In the genomic region with DNA sequence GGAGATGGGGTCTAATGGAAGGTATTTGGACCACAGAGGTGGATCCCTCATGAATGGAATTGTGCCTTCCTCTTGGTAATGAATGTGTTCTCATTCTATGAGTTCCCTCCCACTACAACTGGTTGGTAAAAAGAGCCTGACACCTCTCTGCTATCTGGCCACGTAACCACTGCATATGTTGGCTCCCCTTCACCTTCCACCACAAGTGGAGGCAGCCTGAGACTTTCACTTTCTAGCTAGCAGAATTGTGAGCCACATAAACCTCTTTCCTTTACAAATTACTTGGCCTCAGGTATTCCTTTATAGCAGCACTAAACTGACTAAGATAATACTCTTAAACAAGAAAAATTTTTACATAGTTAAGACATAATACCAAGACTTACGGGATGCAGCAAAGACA, we compare ENCODE assay signal across 1 cellular context.
TF ChIP-seq lines count a peak whose summit lies in the region.

No MANE protein-coding gene starts in this region.

TF ChIP-seq in GM12878, 131 proteins besides CTCF, POLR2A, EP300 and RAD21 (continued from another document and continues in another):
- TF ChIP-seq, protein P1, sequence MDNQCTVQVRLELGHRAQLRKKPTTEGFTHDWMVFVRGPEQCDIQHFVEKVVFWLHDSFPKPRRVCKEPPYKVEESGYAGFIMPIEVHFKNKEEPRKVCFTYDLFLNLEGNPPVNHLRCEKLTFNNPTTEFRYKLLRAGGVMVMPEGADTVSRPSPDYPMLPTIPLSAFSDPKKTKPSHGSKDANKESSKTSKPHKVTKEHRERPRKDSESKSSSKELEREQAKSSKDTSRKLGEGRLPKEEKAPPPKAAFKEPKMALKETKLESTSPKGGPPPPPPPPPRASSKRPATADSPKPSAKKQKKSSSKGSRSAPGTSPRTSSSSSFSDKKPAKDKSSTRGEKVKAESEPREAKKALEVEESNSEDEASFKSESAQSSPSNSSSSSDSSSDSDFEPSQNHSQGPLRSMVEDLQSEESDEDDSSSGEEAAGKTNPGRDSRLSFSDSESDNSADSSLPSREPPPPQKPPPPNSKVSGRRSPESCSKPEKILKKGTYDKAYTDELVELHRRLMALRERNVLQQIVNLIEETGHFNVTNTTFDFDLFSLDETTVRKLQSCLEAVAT (IDR thresholded peaks at IDR 0.05) = peak; percentile 73
- TF ChIP-seq, protein P2, sequence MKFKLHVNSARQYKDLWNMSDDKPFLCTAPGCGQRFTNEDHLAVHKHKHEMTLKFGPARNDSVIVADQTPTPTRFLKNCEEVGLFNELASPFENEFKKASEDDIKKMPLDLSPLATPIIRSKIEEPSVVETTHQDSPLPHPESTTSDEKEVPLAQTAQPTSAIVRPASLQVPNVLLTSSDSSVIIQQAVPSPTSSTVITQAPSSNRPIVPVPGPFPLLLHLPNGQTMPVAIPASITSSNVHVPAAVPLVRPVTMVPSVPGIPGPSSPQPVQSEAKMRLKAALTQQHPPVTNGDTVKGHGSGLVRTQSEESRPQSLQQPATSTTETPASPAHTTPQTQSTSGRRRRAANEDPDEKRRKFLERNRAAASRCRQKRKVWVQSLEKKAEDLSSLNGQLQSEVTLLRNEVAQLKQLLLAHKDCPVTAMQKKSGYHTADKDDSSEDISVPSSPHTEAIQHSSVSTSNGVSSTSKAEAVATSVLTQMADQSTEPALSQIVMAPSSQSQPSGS (IDR thresholded peaks at IDR 0.05; ENCODE audit: low read length) = peak; percentile 10; the same call in 1 of the 2 replicates
- TF ChIP-seq SPI1 (IDR thresholded peaks at IDR 0.05; ENCODE audit: borderline replicate concordance, insufficient read depth, low read depth, low read length) (no peak), CEBPB (IDR thresholded peaks at IDR 0.05; ENCODE audit: borderline replicate concordance in 1 of 2, low read depth in 2 of 2, low read length in 2 of 2) (no peak), CBX3 (IDR thresholded peaks at IDR 0.05; ENCODE audit: borderline replicate concordance, low read depth) (no peak), IRF4 (IDR thresholded peaks at IDR 0.05; ENCODE audit: low read depth, low read length) (no peak), TCF12 (IDR thresholded peaks at IDR 0.05; ENCODE audit: low read depth, low read length) (no peak), NFYA (IDR thresholded peaks at IDR 0.05; ENCODE audit: borderline replicate concordance, low read depth, low read length) (no peak), CHD1 (IDR thresholded peaks at IDR 0.05; ENCODE audit: low read depth, low read length) (no peak), NR2F1 (conservative IDR thresholded peaks at IDR 0.05) (peak; percentile 61), ZZZ3 (IDR thresholded peaks at IDR 0.05; ENCODE audit: control insufficient read depth, insufficient read length, low read depth) (no peak), CBFB (IDR thresholded peaks at IDR 0.05; ENCODE audit: low read depth) (no peak), TBL1XR1 (IDR thresholded peaks at IDR 0.05; ENCODE audit: low read depth, low read length) (no peak), EED (IDR thresholded peaks at IDR 0.05; ENCODE audit: low read depth) (0 out of 2 replicates have a peak, but pooled peaks have one; percentile 21), POU2F2 (IDR thresholded peaks at IDR 0.05; ENCODE audit: borderline replicate concordance, low read depth, low read length) (peak; percentile 74; the same call in 1 of the 3 replicates), RUNX3 (IDR thresholded peaks at IDR 0.05; ENCODE audit: low read length) (peak; percentile 89), EZH2 (IDR thresholded peaks at IDR 0.05; ENCODE audit: borderline replicate concordance, control insufficient read depth, low read depth, low read length) (no peak), NBN (IDR thresholded peaks at IDR 0.05) (0 out of 2 replicates have a peak, but pooled peaks have one; percentile 63), RB1 (IDR thresholded peaks at IDR 0.05; ENCODE audit: borderline replicate concordance) (no peak), MXI1 (IDR thresholded peaks at IDR 0.05; ENCODE audit: low read depth, low read length) (no peak), BRCA1 (IDR thresholded peaks at IDR 0.05; ENCODE audit: low read depth, low read length) (no peak), MYB (IDR thresholded peaks at IDR 0.05; ENCODE audit: borderline replicate concordance, low read depth, low read length) (no peak), SUPT20H (IDR thresholded peaks at IDR 0.05; ENCODE audit: borderline replicate concordance, control insufficient read depth, low read depth, low read length) (no peak)
- TF ChIP-seq, protein P3, sequence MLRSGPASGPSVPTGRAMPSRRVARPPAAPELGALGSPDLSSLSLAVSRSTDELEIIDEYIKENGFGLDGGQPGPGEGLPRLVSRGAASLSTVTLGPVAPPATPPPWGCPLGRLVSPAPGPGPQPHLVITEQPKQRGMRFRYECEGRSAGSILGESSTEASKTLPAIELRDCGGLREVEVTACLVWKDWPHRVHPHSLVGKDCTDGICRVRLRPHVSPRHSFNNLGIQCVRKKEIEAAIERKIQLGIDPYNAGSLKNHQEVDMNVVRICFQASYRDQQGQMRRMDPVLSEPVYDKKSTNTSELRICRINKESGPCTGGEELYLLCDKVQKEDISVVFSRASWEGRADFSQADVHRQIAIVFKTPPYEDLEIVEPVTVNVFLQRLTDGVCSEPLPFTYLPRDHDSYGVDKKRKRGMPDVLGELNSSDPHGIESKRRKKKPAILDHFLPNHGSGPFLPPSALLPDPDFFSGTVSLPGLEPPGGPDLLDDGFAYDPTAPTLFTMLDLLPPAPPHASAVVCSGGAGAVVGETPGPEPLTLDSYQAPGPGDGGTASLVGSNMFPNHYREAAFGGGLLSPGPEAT (IDR thresholded peaks at IDR 0.05; ENCODE audit: low read depth) = peak; percentile 53
- TF ChIP-seq, protein P4, sequence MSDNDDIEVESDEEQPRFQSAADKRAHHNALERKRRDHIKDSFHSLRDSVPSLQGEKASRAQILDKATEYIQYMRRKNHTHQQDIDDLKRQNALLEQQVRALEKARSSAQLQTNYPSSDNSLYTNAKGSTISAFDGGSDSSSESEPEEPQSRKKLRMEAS (IDR thresholded peaks at IDR 0.05; ENCODE audit: low read depth, low read length) = no peak
- TF ChIP-seq, protein P5, sequence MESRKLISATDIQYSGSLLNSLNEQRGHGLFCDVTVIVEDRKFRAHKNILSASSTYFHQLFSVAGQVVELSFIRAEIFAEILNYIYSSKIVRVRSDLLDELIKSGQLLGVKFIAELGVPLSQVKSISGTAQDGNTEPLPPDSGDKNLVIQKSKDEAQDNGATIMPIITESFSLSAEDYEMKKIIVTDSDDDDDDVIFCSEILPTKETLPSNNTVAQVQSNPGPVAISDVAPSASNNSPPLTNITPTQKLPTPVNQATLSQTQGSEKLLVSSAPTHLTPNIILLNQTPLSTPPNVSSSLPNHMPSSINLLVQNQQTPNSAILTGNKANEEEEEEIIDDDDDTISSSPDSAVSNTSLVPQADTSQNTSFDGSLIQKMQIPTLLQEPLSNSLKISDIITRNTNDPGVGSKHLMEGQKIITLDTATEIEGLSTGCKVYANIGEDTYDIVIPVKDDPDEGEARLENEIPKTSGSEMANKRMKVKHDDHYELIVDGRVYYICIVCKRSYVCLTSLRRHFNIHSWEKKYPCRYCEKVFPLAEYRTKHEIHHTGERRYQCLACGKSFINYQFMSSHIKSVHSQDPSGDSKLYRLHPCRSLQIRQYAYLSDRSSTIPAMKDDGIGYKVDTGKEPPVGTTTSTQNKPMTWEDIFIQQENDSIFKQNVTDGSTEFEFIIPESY (IDR thresholded peaks at IDR 0.05) = no peak
- TF ChIP-seq, protein P6, sequence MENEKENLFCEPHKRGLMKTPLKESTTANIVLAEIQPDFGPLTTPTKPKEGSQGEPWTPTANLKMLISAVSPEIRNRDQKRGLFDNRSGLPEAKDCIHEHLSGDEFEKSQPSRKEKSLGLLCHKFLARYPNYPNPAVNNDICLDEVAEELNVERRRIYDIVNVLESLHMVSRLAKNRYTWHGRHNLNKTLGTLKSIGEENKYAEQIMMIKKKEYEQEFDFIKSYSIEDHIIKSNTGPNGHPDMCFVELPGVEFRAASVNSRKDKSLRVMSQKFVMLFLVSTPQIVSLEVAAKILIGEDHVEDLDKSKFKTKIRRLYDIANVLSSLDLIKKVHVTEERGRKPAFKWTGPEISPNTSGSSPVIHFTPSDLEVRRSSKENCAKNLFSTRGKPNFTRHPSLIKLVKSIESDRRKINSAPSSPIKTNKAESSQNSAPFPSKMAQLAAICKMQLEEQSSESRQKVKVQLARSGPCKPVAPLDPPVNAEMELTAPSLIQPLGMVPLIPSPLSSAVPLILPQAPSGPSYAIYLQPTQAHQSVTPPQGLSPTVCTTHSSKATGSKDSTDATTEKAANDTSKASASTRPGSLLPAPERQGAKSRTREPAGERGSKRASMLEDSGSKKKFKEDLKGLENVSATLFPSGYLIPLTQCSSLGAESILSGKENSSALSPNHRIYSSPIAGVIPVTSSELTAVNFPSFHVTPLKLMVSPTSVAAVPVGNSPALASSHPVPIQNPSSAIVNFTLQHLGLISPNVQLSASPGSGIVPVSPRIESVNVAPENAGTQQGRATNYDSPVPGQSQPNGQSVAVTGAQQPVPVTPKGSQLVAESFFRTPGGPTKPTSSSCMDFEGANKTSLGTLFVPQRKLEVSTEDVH (IDR thresholded peaks at IDR 0.05; ENCODE audit: low read depth, partially characterized antibody) = no peak
- TF ChIP-seq, protein P7, sequence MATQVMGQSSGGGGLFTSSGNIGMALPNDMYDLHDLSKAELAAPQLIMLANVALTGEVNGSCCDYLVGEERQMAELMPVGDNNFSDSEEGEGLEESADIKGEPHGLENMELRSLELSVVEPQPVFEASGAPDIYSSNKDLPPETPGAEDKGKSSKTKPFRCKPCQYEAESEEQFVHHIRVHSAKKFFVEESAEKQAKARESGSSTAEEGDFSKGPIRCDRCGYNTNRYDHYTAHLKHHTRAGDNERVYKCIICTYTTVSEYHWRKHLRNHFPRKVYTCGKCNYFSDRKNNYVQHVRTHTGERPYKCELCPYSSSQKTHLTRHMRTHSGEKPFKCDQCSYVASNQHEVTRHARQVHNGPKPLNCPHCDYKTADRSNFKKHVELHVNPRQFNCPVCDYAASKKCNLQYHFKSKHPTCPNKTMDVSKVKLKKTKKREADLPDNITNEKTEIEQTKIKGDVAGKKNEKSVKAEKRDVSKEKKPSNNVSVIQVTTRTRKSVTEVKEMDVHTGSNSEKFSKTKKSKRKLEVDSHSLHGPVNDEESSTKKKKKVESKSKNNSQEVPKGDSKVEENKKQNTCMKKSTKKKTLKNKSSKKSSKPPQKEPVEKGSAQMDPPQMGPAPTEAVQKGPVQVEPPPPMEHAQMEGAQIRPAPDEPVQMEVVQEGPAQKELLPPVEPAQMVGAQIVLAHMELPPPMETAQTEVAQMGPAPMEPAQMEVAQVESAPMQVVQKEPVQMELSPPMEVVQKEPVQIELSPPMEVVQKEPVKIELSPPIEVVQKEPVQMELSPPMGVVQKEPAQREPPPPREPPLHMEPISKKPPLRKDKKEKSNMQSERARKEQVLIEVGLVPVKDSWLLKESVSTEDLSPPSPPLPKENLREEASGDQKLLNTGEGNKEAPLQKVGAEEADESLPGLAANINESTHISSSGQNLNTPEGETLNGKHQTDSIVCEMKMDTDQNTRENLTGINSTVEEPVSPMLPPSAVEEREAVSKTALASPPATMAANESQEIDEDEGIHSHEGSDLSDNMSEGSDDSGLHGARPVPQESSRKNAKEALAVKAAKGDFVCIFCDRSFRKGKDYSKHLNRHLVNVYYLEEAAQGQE (IDR thresholded peaks at IDR 0.05; ENCODE audit: low read depth, low read length) = no peak
- TF ChIP-seq, protein P8, sequence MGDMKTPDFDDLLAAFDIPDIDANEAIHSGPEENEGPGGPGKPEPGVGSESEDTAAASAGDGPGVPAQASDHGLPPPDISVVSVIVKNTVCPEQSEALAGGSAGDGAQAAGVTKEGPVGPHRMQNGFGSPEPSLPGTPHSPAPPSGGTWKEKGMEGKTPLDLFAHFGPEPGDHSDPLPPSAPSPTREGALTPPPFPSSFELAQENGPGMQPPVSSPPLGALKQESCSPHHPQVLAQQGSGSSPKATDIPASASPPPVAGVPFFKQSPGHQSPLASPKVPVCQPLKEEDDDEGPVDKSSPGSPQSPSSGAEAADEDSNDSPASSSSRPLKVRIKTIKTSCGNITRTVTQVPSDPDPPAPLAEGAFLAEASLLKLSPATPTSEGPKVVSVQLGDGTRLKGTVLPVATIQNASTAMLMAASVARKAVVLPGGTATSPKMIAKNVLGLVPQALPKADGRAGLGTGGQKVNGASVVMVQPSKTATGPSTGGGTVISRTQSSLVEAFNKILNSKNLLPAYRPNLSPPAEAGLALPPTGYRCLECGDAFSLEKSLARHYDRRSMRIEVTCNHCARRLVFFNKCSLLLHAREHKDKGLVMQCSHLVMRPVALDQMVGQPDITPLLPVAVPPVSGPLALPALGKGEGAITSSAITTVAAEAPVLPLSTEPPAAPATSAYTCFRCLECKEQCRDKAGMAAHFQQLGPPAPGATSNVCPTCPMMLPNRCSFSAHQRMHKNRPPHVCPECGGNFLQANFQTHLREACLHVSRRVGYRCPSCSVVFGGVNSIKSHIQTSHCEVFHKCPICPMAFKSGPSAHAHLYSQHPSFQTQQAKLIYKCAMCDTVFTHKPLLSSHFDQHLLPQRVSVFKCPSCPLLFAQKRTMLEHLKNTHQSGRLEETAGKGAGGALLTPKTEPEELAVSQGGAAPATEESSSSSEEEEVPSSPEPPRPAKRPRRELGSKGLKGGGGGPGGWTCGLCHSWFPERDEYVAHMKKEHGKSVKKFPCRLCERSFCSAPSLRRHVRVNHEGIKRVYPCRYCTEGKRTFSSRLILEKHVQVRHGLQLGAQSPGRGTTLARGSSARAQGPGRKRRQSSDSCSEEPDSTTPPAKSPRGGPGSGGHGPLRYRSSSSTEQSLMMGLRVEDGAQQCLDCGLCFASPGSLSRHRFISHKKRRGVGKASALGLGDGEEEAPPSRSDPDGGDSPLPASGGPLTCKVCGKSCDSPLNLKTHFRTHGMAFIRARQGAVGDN (IDR thresholded peaks at IDR 0.05) = no peak
- TF ChIP-seq, protein P9, sequence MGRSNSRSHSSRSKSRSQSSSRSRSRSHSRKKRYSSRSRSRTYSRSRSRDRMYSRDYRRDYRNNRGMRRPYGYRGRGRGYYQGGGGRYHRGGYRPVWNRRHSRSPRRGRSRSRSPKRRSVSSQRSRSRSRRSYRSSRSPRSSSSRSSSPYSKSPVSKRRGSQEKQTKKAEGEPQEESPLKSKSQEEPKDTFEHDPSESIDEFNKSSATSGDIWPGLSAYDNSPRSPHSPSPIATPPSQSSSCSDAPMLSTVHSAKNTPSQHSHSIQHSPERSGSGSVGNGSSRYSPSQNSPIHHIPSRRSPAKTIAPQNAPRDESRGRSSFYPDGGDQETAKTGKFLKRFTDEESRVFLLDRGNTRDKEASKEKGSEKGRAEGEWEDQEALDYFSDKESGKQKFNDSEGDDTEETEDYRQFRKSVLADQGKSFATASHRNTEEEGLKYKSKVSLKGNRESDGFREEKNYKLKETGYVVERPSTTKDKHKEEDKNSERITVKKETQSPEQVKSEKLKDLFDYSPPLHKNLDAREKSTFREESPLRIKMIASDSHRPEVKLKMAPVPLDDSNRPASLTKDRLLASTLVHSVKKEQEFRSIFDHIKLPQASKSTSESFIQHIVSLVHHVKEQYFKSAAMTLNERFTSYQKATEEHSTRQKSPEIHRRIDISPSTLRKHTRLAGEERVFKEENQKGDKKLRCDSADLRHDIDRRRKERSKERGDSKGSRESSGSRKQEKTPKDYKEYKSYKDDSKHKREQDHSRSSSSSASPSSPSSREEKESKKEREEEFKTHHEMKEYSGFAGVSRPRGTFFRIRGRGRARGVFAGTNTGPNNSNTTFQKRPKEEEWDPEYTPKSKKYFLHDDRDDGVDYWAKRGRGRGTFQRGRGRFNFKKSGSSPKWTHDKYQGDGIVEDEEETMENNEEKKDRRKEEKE (IDR thresholded peaks at IDR 0.05) = no peak
- TF ChIP-seq, protein P10, sequence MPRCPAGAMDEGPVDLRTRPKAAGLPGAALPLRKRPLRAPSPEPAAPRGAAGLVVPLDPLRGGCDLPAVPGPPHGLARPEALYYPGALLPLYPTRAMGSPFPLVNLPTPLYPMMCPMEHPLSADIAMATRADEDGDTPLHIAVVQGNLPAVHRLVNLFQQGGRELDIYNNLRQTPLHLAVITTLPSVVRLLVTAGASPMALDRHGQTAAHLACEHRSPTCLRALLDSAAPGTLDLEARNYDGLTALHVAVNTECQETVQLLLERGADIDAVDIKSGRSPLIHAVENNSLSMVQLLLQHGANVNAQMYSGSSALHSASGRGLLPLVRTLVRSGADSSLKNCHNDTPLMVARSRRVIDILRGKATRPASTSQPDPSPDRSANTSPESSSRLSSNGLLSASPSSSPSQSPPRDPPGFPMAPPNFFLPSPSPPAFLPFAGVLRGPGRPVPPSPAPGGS (IDR thresholded peaks at IDR 0.05; ENCODE audit: borderline replicate concordance, insufficient read depth, low read depth, low read length, poor library complexity, severe bottlenecking) = no peak
